ENCODE assay signal across 18 cellular contexts in the genomic region with DNA sequence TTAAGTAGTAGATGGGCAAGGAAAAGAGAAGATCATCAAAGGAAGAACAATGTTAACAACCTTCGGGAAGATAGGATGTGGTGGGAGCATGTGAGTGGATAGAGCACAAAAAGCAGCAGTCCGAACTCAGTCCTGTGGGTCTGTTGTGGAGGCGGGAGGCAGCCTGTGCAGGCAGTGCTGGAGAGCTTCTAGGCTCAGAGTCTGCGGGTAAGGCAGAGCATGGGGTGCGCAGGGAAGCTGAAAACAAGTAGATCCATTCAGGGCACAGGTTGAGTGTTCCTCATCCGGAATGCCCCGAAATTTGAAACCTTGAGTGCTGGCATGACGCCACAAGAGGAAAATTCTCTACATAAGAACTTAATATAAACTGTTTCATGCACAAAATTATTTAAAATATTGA.
"Had no signal": no experiment of that assay in that cellular context is flagged by ENCODE, and none has a peak within 500 bp of the region (broad histone marks: within the 10 kb centered on the region; RNA-seq: fewer than 3 reads in every experiment).

No MANE protein-coding gene starts in this region.

- ATAC-seq: naive thymus-derived CD4-positive, alpha-beta T cell; sciatic nerve; stimulated activated memory B cell treated with anti-CD40 and anti-IgM and Interleukin-4, amounts not matched to agents 10 μg/mL and 1 μg/mL and 100 μg/mL, for 72 hours; upper lobe of right lung had no signal

- H3K4me3 ChIP-seq: spleen, tibial artery, upper lobe of right lung, vagina had no signal

- DNase-seq: effector CD4-positive, alpha-beta T cell; endodermal cell; foreskin melanocyte; head of caudate nucleus; hypothalamus; kidney glomerular epithelial cell; naive thymus-derived CD4-positive, alpha-beta T cell; nephron progenitor cell; spleen; stimulated activated CD4-positive, alpha-beta T cell treated with anti-CD3 and anti-CD28 coated beads, Interleukin-15, amount 100 ng/mL, for 24 hours; stimulated activated CD4-positive, alpha-beta T cell treated with anti-CD3 and anti-CD28 coated beads, Interleukin-1b, Interleukin-23, amount 100 ng/mL, for 48 hours; stimulated activated CD4-positive, alpha-beta T cell treated with anti-CD3 and anti-CD28 coated beads, Interleukin-4, amount 100 ng/mL, for 24 hours; tibial artery; upper lobe of right lung had no signal

- H3K9me3 ChIP-seq: tibial artery, upper lobe of right lung, vagina had no signal

- H3K36me3 ChIP-seq: upper lobe of right lung, vagina had no signal

- H3K27ac ChIP-seq: spleen, tibial artery, upper lobe of right lung, vagina had no signal

- H3K9me3 Mint-ChIP-seq: endodermal cell; stimulated activated naive CD8-positive, alpha-beta T cell treated with anti-CD3 and anti-CD28 coated beads, Interleukin-15, Interleukin-2, amounts not matched to agents 100 ng/mL and 50 ng/mL, for 24 hours had no signal

- H3K4me1 Mint-ChIP-seq: naive thymus-derived CD4-positive, alpha-beta T cell had no signal

- H3K27ac Mint-ChIP-seq: endodermal cell; naive thymus-derived CD4-positive, alpha-beta T cell; nephron progenitor cell; stimulated activated memory B cell treated with anti-CD40 and anti-IgM and Interleukin-4, amounts not matched to agents 10 μg/mL and 1 μg/mL and 100 μg/mL, for 72 hours; stimulated activated naive CD8-positive, alpha-beta T cell treated with anti-CD3 and anti-CD28 coated beads, Interleukin-15, Interleukin-2, amounts not matched to agents 100 ng/mL and 50 ng/mL, for 24 hours had no signal

- H3K27me3 Mint-ChIP-seq: naive thymus-derived CD4-positive, alpha-beta T cell; stimulated activated memory B cell treated with anti-CD40 and anti-IgM and Interleukin-4, amounts not matched to agents 10 μg/mL and 1 μg/mL and 100 μg/mL, for 72 hours; stimulated activated naive CD8-positive, alpha-beta T cell treated with anti-CD3 and anti-CD28 coated beads, Interleukin-15, Interleukin-2, amounts not matched to agents 100 ng/mL and 50 ng/mL, for 24 hours had no signal

- H3K27me3 ChIP-seq: spleen, tibial artery, upper lobe of right lung, vagina had no signal

- H3K4me3 Mint-ChIP-seq: endodermal cell; naive thymus-derived CD4-positive, alpha-beta T cell; nephron progenitor cell; stimulated activated memory B cell treated with anti-CD40 and anti-IgM and Interleukin-4, amounts not matched to agents 10 μg/mL and 1 μg/mL and 100 μg/mL, for 72 hours; stimulated activated naive CD8-positive, alpha-beta T cell treated with anti-CD3 and anti-CD28 coated beads, Interleukin-15, Interleukin-2, amounts not matched to agents 100 ng/mL and 50 ng/mL, for 24 hours had no signal

- H3K4me1 ChIP-seq: spleen, tibial artery, upper lobe of right lung, vagina had no signal
